Comparison of ENCODE assay signal across 13 cellular contexts in genomic region chr5:80206282-80206681, GRCh38. TPM values are rescaled to one million over a fixed set of nuclear protein-coding genes. Genes with fewer than 3 reads are reported as not detected.
DNase-seq lines count a peak whose midpoint lies in the region; ATAC-seq and TF ChIP-seq lines count a peak whose summit lies in the region.
"Had no signal": no experiment of that assay in that cellular context is flagged by ENCODE, and none has a peak within 500 bp of the region (broad histone marks: within the 10 kb centered on the region; RNA-seq: fewer than 3 reads in every experiment).

No MANE protein-coding gene starts in this region.

- 89 to 90% methylated on average over 4 of the region's 4 CpGs for WGBS in thyroid gland, 2 donors

- peak overlapping the region; percentile 30 for H3K27ac ChIP-seq in CD4-positive, CD25-positive, alpha-beta regulatory T cell (ENCODE audit: insufficient read depth, low read length, poor library complexity, severe bottlenecking)
- peak overlapping the region in 57 of 59 donors; percentile 32 to 98 (median 91) for H3K27ac ChIP-seq in dorsolateral prefrontal cortex
- H3K27ac ChIP-seq in naive thymus-derived CD4-positive, alpha-beta T cell (ENCODE audit: low read depth, low read length), result peak overlapping the region; percentile 54
- no peak overlapping the region for H3K27ac ChIP-seq in thyroid gland
- H3K27ac ChIP-seq: neutrophil had no signal

- H3K4me1 ChIP-seq in CD4-positive, CD25-positive, alpha-beta regulatory T cell (ENCODE audit: control insufficient read depth, insufficient read depth, low read length, poor library complexity, severe bottlenecking), result peaks cover 24% of the 10 kb centered on the region
- peaks cover 17 to 84% of the 10 kb centered on the region in 2 donors for H3K4me1 ChIP-seq in naive thymus-derived CD4-positive, alpha-beta T cell (ENCODE audit: control insufficient read depth in 2 of 2, insufficient read depth in 2 of 2, low read length in 2 of 2)
- no peaks in the 10 kb centered on the region for H3K4me1 ChIP-seq in thyroid gland

- H3K9me3 ChIP-seq in CD4-positive, CD25-positive, alpha-beta regulatory T cell (ENCODE audit: control insufficient read depth in 2 of 2, low read length in 2 of 2), result no peaks in the 10 kb centered on the region
- H3K9me3 ChIP-seq in naive thymus-derived CD4-positive, alpha-beta T cell (ENCODE audit: control insufficient read depth in 2 of 3, low read length in 3 of 3), result no peaks in the 10 kb centered on the region
- H3K9me3 ChIP-seq in thyroid gland, result no peaks in the 10 kb centered on the region
- H3K9me3 ChIP-seq: neutrophil had no signal

- intact Hi-C loops in dorsolateral prefrontal cortex (cut with DNase I), result loop anchor here in 1 of 2 donors (10.0 kb wide), 1 partner anchor 51 kb away; no protein-coding TSS in a partner anchor
- intact Hi-C loops in naive thymus-derived CD4-positive, alpha-beta T cell (cut with micrococcal nuclease), result no loop called here
- intact Hi-C loops in thyroid gland (cut with DNase I), result no loop called here

- H3K4me3 ChIP-seq in CD4-positive, CD25-positive, alpha-beta regulatory T cell (ENCODE audit: low read depth, low read length), result peak overlapping the region; percentile 29
- peak overlapping the region in 1 of 59 donors; percentile 9 for H3K4me3 ChIP-seq in dorsolateral prefrontal cortex
- H3K4me3 ChIP-seq in naive thymus-derived CD4-positive, alpha-beta T cell (ENCODE audit: low read length), result no peak overlapping the region
- H3K4me3 ChIP-seq in thyroid gland (replicated peaks in 1 of 3), result no peak overlapping the region
- H3K4me3 ChIP-seq: GM23338 had no signal

- H3K9me3 Mint-ChIP-seq in CD4-positive, CD25-positive, alpha-beta regulatory T cell, result peaks cover 0 to 1% (median 0%) of the 10 kb centered on the region in 7 donors
- no peaks in the 10 kb centered on the region for H3K9me3 Mint-ChIP-seq in naive thymus-derived CD4-positive, alpha-beta T cell
- H3K9me3 Mint-ChIP-seq: activated B cell treated with CpG ODN at 0.5 μM for 24 hours had no signal

- H3K4me1 Mint-ChIP-seq in CD4-positive, CD25-positive, alpha-beta regulatory T cell, result peaks cover 28 to 88% (median 64%) of the 10 kb centered on the region in 4 donors
- peaks cover 55 to 100% (median 95%) of the 10 kb centered on the region in 7 donors for H3K4me1 Mint-ChIP-seq in naive thymus-derived CD4-positive, alpha-beta T cell

- TF ChIP-seq CTCF in dorsolateral prefrontal cortex (IDR thresholded peaks at IDR 0.05 in 54 of 56, conservative IDR thresholded peaks at IDR 0.05 in 2 of 56; ENCODE audit: low read depth in 1 of 56, partially characterized antibody in 56 of 56), result no peak
- no peak for TF ChIP-seq CTCF in thyroid gland (IDR thresholded peaks at IDR 0.05)

- H3K36me3 Mint-ChIP-seq in CD4-positive, CD25-positive, alpha-beta regulatory T cell, result peaks cover 28% of the 10 kb centered on the region
- H3K36me3 Mint-ChIP-seq in naive thymus-derived CD4-positive, alpha-beta T cell, result peaks cover 13 to 47% (median 22%) of the 10 kb centered on the region in 5 donors

- DNase-seq in CD4-positive, CD25-positive, alpha-beta regulatory T cell, result no peak
- DNase-seq in RKO (ENCODE audit: low spot score) (peak; percentile 6), dorsolateral prefrontal cortex (no peak), thyroid gland (no peak)
- DNase-seq in naive thymus-derived CD4-positive, alpha-beta T cell, result no peak
- no peak for DNase-seq in central memory CD4-positive, alpha-beta T cell
- DNase-seq: activated B cell treated with CpG ODN at 0.5 μM for 24 hours, Calu3, OCI-M1 had no signal

- no peaks in the 10 kb centered on the region for H3K27me3 Mint-ChIP-seq in CD4-positive, CD25-positive, alpha-beta regulatory T cell
- no peaks in the 10 kb centered on the region for H3K27me3 Mint-ChIP-seq in naive thymus-derived CD4-positive, alpha-beta T cell
- H3K27me3 Mint-ChIP-seq: activated B cell treated with CpG ODN at 0.5 μM for 24 hours had no signal

- TF ChIP-seq POLR2A in thyroid gland (IDR thresholded peaks at IDR 0.05), result no peak

- H3K27ac Mint-ChIP-seq in CD4-positive, CD25-positive, alpha-beta regulatory T cell, result peak overlapping the region; percentile 69 to 97 (median 90)
- H3K27ac Mint-ChIP-seq in naive thymus-derived CD4-positive, alpha-beta T cell, result peak overlapping the region; percentile 40 to 99 (median 90)
- H3K27ac Mint-ChIP-seq: activated B cell treated with CpG ODN at 0.5 μM for 24 hours, GM23338 had no signal

- H3K4me3 Mint-ChIP-seq in CD4-positive, CD25-positive, alpha-beta regulatory T cell, result peak overlapping the region; percentile 8 to 51 (median 21)
- peak overlapping the region in 9 of 10 donors; percentile 44 to 80 (median 70) for H3K4me3 Mint-ChIP-seq in naive thymus-derived CD4-positive, alpha-beta T cell
- H3K4me3 Mint-ChIP-seq: activated B cell treated with CpG ODN at 0.5 μM for 24 hours, GM23338 had no signal

- POLR2A ChIA-PET in naive thymus-derived CD4-positive, alpha-beta T cell (lab: Charles Lee), result interaction anchor here (1.1 to 6.9 kb wide), 8 partner anchors 10 to 50 kb away, joined by 3 to 82 read pairs (median 10); partner anchors contain the start of gene SERINC5

- peaks cover 19% of the 10 kb centered on the region for H3K36me3 ChIP-seq in CD4-positive, CD25-positive, alpha-beta regulatory T cell (ENCODE audit: control insufficient read depth, insufficient read depth, low read length)
- H3K36me3 ChIP-seq in naive thymus-derived CD4-positive, alpha-beta T cell (ENCODE audit: control insufficient read depth in 2 of 3, insufficient read depth in 3 of 3, low read length in 3 of 3), result peaks cover 0 to 20% (median 5%) of the 10 kb centered on the region in 3 experiments
- no peaks in the 10 kb centered on the region for H3K36me3 ChIP-seq in thyroid gland

- no peak for ATAC-seq in CD4-positive, CD25-positive, alpha-beta regulatory T cell (ENCODE audit: low read depth in 2 of 2)
- ATAC-seq in naive thymus-derived CD4-positive, alpha-beta T cell, result no peak
- no peak for ATAC-seq in GM18858 (IDR thresholded peaks at IDR 0.05; ENCODE audit: unreplicated experiment)
- no peak for ATAC-seq in GM18868 (IDR thresholded peaks at IDR 0.05; ENCODE audit: unreplicated experiment)
- ATAC-seq: GM23338 had no signal

- CTCF ChIA-PET in naive thymus-derived CD4-positive, alpha-beta T cell (lab: Charles Lee), result interaction anchor here (0.5 to 3.6 kb wide), 7 partner anchors 14 to 115 kb away, joined by 3 to 26 read pairs (median 12); partner anchors contain the start of gene SERINC5

- no peaks in the 10 kb centered on the region for H3K27me3 ChIP-seq in CD4-positive, CD25-positive, alpha-beta regulatory T cell (ENCODE audit: control insufficient read depth, insufficient read depth, low read length)
- H3K27me3 ChIP-seq in dorsolateral prefrontal cortex (no peaks in the 10 kb centered on the region), thyroid gland (no peaks in the 10 kb centered on the region)
- H3K27me3 ChIP-seq in naive thymus-derived CD4-positive, alpha-beta T cell (ENCODE audit: control insufficient read depth in 2 of 2, insufficient read depth in 2 of 2, low read length in 2 of 2), result no peaks in the 10 kb centered on the region
- H3K27me3 ChIP-seq: neutrophil had no signal

RNA-seq across cellular contexts. Expression of gene SERINC5, which starts 49.6 kb away (rescaled TPM):
- total RNA-seq in CD4-positive, CD25-positive, alpha-beta regulatory T cell, result 80.3 TPM
- 10 to 100 TPM; 12.7 to 21.5 (median 14.9) TPM for polyA plus RNA-seq in CD4-positive, CD25-positive, alpha-beta regulatory T cell
- total RNA-seq in dorsolateral prefrontal cortex (100 to 1,000 TPM in 2 of 120 experiments, 10 to 100 TPM in 118; 25.0 to 117 (median 44.7) TPM), thyroid gland (10 to 100 TPM; 22.6 to 26.9 (median 24.8) TPM)
- 100 to 1,000 TPM in 4 of 5 experiments, 10 to 100 TPM in 1; 71.2 to 164 (median 163) TPM for total RNA-seq in naive thymus-derived CD4-positive, alpha-beta T cell
- polyA plus RNA-seq in naive thymus-derived CD4-positive, alpha-beta T cell, result 10 to 100 TPM; 34.3 to 34.9 TPM

Comparison
In these comparisons a context has a peak if more than half of its experiments do, and no peak if none do; other contexts are left out.
1. H3K27ac ChIP-seq: peak in CD4-positive, CD25-positive, alpha-beta regulatory T cell (single experiment), dorsolateral prefrontal cortex (57 of 59) and naive thymus-derived CD4-positive, alpha-beta T cell (single experiment); none in thyroid gland (0 of 3).